ENCODE assay signal across 1 cellular context in genomic region chr7:28065721-28066285, GRCh38.
TF ChIP-seq lines count a peak whose summit lies in the region.

No MANE protein-coding gene starts in this region.

TF ChIP-seq in WTC11, 78 proteins besides CTCF, POLR2A, EP300 and RAD21 (continued from another document):
- TF ChIP-seq PREB (CRISPR knock-in tag; IDR thresholded peaks at IDR 0.05; ENCODE audit: borderline replicate concordance) (no peak), STAT6 (CRISPR knock-in tag; conservative IDR thresholded peaks at IDR 0.05; ENCODE audit: low read depth) (no peak), ZMAT4 (CRISPR knock-in tag; IDR thresholded peaks at IDR 0.05) (no peak), CDX4 (CRISPR knock-in tag; IDR thresholded peaks at IDR 0.05; ENCODE audit: borderline replicate concordance) (no peak), ZNF138 (CRISPR knock-in tag; conservative IDR thresholded peaks at IDR 0.05) (no peak), NR2C2 (CRISPR knock-in tag; IDR thresholded peaks at IDR 0.05) (no peak), ZBTB43 (CRISPR knock-in tag; IDR thresholded peaks at IDR 0.05) (no peak), ZSCAN18 (CRISPR knock-in tag; IDR thresholded peaks at IDR 0.05) (no peak), PRRX2 (CRISPR knock-in tag; IDR thresholded peaks at IDR 0.05) (no peak), PRDM15 (CRISPR knock-in tag; IDR thresholded peaks at IDR 0.05) (no peak)
